ENCODE assay signal across 25 cellular contexts in the genomic region with DNA sequence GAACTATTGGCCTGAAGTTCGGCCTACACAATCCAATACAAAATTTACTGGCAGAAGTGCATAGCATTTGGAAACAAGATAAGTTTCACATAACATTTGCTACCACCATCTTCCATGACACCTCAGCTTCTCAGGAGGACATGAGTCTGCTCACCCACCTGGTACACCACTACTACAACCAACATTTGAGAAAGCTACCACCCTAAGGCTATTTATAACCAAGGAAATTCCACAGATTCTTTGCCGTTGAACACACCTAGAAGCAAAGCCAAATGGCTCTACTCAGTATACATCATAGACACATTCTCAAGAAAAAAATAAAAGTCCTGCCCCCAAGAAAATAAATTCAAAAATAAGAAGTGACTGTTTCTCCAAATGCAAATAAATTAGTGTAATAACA.
DNase-seq lines count a peak whose midpoint lies in the region; ATAC-seq and TF ChIP-seq lines count a peak whose summit lies in the region.
"Had no signal": no experiment of that assay in that cellular context is flagged by ENCODE, and none has a peak within 500 bp of the region (broad histone marks: within the 10 kb centered on the region; RNA-seq: fewer than 3 reads in every experiment).

No MANE protein-coding gene starts in this region.

- ATAC-seq in GM21515 (IDR thresholded peaks at IDR 0.05; ENCODE audit: unreplicated experiment): no peak
- ATAC-seq: A549; activated CD4-positive, alpha-beta T cell treated with anti-CD3 and anti-CD28 coated beads for 36 hours; heart right ventricle; left lung had no signal

- intact Hi-C loops in dorsolateral prefrontal cortex (cut with DNase I): no loop called here

- no peak for TF ChIP-seq CTCF in AG10803 (conservative IDR thresholded peaks at IDR 0.05; ENCODE audit: low read length)
- TF ChIP-seq CTCF in dorsolateral prefrontal cortex (IDR thresholded peaks at IDR 0.05 in 54 of 56, conservative IDR thresholded peaks at IDR 0.05 in 2 of 56; ENCODE audit: low read depth in 1 of 56, partially characterized antibody in 56 of 56): no peak

- no peak overlapping the region for H3K27ac ChIP-seq in dorsolateral prefrontal cortex
- H3K27ac ChIP-seq: A549, heart right ventricle, left lung had no signal

- DNase-seq in AG10803 (ENCODE audit: low read depth): peak; percentile 21
- DNase-seq in HS-5 (ENCODE audit: low read depth): peak; percentile 35
- DNase-seq in amniotic epithelial cell (ENCODE audit: low read depth): peak; percentile 0
- peak; percentile 56 for DNase-seq in islet precursor cell
- no peak for DNase-seq in DMS53 treated with DMSO at 0.1 percent for 48 hours (lab: John Stamatoyannopoulos, UW; ENCODE audit: unreplicated experiment)
- no peak for DNase-seq in dorsolateral prefrontal cortex
- no peak for DNase-seq in GM19240 (ENCODE audit: insufficient read length, low spot score)
- DNase-seq: activated CD4-positive, alpha-beta T cell treated with anti-CD3 and anti-CD28 coated beads for 36 hours; activated T-cell treated with anti-CD3 and anti-CD28 coated beads, Interleukin-2, amount 50 U/mL, for 24 hours; BE2C; DMS79; H9; heart right ventricle; KBM-7; left lung; naive B cell; NCI-H146; NCI-H2171; NCI-H526 treated with DMSO at 0.1 percent for 48 hours; nucleus accumbens; stimulated activated CD4-positive, alpha-beta T cell treated with anti-CD3 and anti-CD28 coated beads, Interleukin-2, amount 100 ng/mL, for 24 hours; T-helper 1 cell had no signal

- H3K4me3 ChIP-seq in AG10803 (ENCODE audit: low read length): no peak overlapping the region
- no peak overlapping the region for H3K4me3 ChIP-seq in dorsolateral prefrontal cortex
- H3K4me3 ChIP-seq: A549, heart right ventricle, left lung, smooth muscle cell had no signal

- no peaks in the 10 kb centered on the region for H3K27me3 ChIP-seq in dorsolateral prefrontal cortex
- H3K27me3 ChIP-seq: BE2C, heart right ventricle, left lung had no signal

Comparison
In these comparisons a context has a peak if more than half of its experiments do, and no peak if none do; other contexts are left out.
1. DNase-seq: peak in AG10803 (single experiment), HS-5 (single experiment), amniotic epithelial cell (single experiment) and islet precursor cell (single experiment); none in DMS53 treated with DMSO at 0.1 percent for 48 hours (single experiment), dorsolateral prefrontal cortex (0 of 10) and GM19240 (single experiment).